Comparison of ENCODE assay signal across 1 cellular context in genomic region chr10:129433266-129433665, GRCh38.
TF ChIP-seq lines count a peak whose summit lies in the region.

No MANE protein-coding gene starts in this region.

TF ChIP-seq in WTC11, 78 proteins besides CTCF, POLR2A, EP300 and RAD21:
- TF ChIP-seq E2F5 (CRISPR knock-in tag; IDR thresholded peaks at IDR 0.05) (no peak), TEAD1 (CRISPR knock-in tag; IDR thresholded peaks at IDR 0.05) (no peak), EMX1 (CRISPR knock-in tag; IDR thresholded peaks at IDR 0.05) (no peak), GABPB1 (CRISPR knock-in tag; IDR thresholded peaks at IDR 0.05) (no peak), MLX (CRISPR knock-in tag; IDR thresholded peaks at IDR 0.05) (no peak), GRHL2 (CRISPR knock-in tag; IDR thresholded peaks at IDR 0.05; ENCODE audit: insufficient replicate concordance, severe bottlenecking) (no peak), ZBTB21 (CRISPR knock-in tag; IDR thresholded peaks at IDR 0.05; ENCODE audit: borderline replicate concordance) (no peak), FOXP1 (CRISPR knock-in tag; IDR thresholded peaks at IDR 0.05; ENCODE audit: borderline replicate concordance) (no peak), ATF1 (CRISPR knock-in tag; IDR thresholded peaks at IDR 0.05) (no peak), CBFB (CRISPR knock-in tag; IDR thresholded peaks at IDR 0.05; ENCODE audit: low read depth) (no peak)
- TF ChIP-seq, protein P1, sequence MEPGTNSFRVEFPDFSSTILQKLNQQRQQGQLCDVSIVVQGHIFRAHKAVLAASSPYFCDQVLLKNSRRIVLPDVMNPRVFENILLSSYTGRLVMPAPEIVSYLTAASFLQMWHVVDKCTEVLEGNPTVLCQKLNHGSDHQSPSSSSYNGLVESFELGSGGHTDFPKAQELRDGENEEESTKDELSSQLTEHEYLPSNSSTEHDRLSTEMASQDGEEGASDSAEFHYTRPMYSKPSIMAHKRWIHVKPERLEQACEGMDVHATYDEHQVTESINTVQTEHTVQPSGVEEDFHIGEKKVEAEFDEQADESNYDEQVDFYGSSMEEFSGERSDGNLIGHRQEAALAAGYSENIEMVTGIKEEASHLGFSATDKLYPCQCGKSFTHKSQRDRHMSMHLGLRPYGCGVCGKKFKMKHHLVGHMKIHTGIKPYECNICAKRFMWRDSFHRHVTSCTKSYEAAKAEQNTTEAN (CRISPR knock-in tag; IDR thresholded peaks at IDR 0.05): no peak
TF ChIP-seq in WTC11: peak in this region for 0.
